8 cellular contexts compared by ENCODE assay signal in genomic region chr1:34681481-34682451, GRCh38.
DNase-seq lines count a peak whose midpoint lies in the region; ATAC-seq and TF ChIP-seq lines count a peak whose summit lies in the region.

No MANE protein-coding gene starts in this region.

- TF ChIP-seq CTCF in C4-2B (conservative IDR thresholded peaks at IDR 0.05) = peak; percentile 88

- H3K27ac ChIP-seq in C4-2B = no peak overlapping the region

- ATAC-seq in GM18867 (IDR thresholded peaks at IDR 0.05; ENCODE audit: unreplicated experiment) (peak; percentile 53), sciatic nerve (peak; percentile 51), GM18520 (IDR thresholded peaks at IDR 0.05; ENCODE audit: unreplicated experiment) (no peak), HG02610 (IDR thresholded peaks at IDR 0.05; ENCODE audit: unreplicated experiment) (no peak)

- DNase-seq in NCI-H510A (lab: John Stamatoyannopoulos, UW) (peak; percentile 61), head of caudate nucleus (peak in 41 of 42 donors; percentile 14 to 88 (median 68)), sciatic nerve (ENCODE audit: low spot score) (no peak)
- DNase-seq in activated T-cell treated with anti-CD3 and anti-CD28 coated beads, Interleukin-2, amount 50 U/mL, for 48 hours = peak; percentile 65 to 67

- intact Hi-C loops in head of caudate nucleus (cut with DNase I) (no loop called here), sciatic nerve (cut with DNase I) (no loop called here)

Comparison
In these comparisons a context has a peak if more than half of its experiments do, and no peak if none do; other contexts are left out.
1. ATAC-seq: peak in GM18867 (single experiment) and sciatic nerve (single experiment); none in GM18520 (single experiment) and HG02610 (single experiment).